1 cellular context compared by ENCODE assay signal in genomic region chr13:97191143-97191542, GRCh38.
A peak's percentile ranks its signal among the peaks of the same experiment; 100 is the strongest.
TF ChIP-seq lines count a peak whose summit lies in the region.

No MANE protein-coding gene starts in this region.

TF ChIP-seq in K562, 482 proteins besides CTCF, POLR2A, EP300 and RAD21:
- peak; percentile 45; the same call in 1 of the 2 replicates for TF ChIP-seq MGA (IDR thresholded peaks at IDR 0.05)
- TF ChIP-seq ZNF316 (IDR thresholded peaks at IDR 0.05): no peak
- 0 out of 2 replicates have a peak, but pooled peaks have one; percentile 11 for TF ChIP-seq ZFX (CRISPR knock-in tag; IDR thresholded peaks at IDR 0.05)
- 0 out of 2 replicates have a peak, but pooled peaks have one; percentile 18 for TF ChIP-seq NR2C1 (IDR thresholded peaks at IDR 0.05)
- TF ChIP-seq NR2C1 (tag; IDR thresholded peaks at IDR 0.05): 0 out of 2 replicates have a peak, but pooled peaks have one; percentile 26
- TF ChIP-seq ZBTB34 (CRISPR knock-in tag; IDR thresholded peaks at IDR 0.05): no peak
- 0 out of 2 replicates have a peak, but pooled peaks have one; percentile 32 for TF ChIP-seq ZNF197 (CRISPR knock-in tag; IDR thresholded peaks at IDR 0.05; ENCODE audit: low read depth)
- peak; percentile 30; the same call in 1 of the 2 replicates for TF ChIP-seq ZNF592 (IDR thresholded peaks at IDR 0.05)
- TF ChIP-seq RBFOX2 (IDR thresholded peaks at IDR 0.05; ENCODE audit: low read depth, low read length): no peak
- peak; percentile 37; the same call in 1 of the 2 replicates for TF ChIP-seq VEZF1 (CRISPR knock-in tag; IDR thresholded peaks at IDR 0.05)
- TF ChIP-seq KDM2B (CRISPR knock-in tag; IDR thresholded peaks at IDR 0.05): no peak
- no peak for TF ChIP-seq NR2C2 (CRISPR knock-in tag; IDR thresholded peaks at IDR 0.05)
- TF ChIP-seq NR2C2 (tag; IDR thresholded peaks at IDR 0.05): peak; percentile 61
- TF ChIP-seq GTF2B (IDR thresholded peaks at IDR 0.05; ENCODE audit: extremely low read depth, insufficient read length): no peak
- TF ChIP-seq CREM (IDR thresholded peaks at IDR 0.05; ENCODE audit: low read depth): 0 out of 2 replicates have a peak, but pooled peaks have one; percentile 8
- 0 out of 2 replicates have a peak, but pooled peaks have one; percentile 29 for TF ChIP-seq SUPT5H (IDR thresholded peaks at IDR 0.05)
- TF ChIP-seq ZZZ3 (IDR thresholded peaks at IDR 0.05): no peak
- TF ChIP-seq EP400 (IDR thresholded peaks at IDR 0.05): no peak
- no peak for TF ChIP-seq SRSF1 (IDR thresholded peaks at IDR 0.05; ENCODE audit: low read depth, low read length)
- TF ChIP-seq L3MBTL2 (IDR thresholded peaks at IDR 0.05): peak; percentile 40; the same call in 1 of the 2 replicates
